Comparison of ENCODE assay signal across 25 cellular contexts in the genomic region with DNA sequence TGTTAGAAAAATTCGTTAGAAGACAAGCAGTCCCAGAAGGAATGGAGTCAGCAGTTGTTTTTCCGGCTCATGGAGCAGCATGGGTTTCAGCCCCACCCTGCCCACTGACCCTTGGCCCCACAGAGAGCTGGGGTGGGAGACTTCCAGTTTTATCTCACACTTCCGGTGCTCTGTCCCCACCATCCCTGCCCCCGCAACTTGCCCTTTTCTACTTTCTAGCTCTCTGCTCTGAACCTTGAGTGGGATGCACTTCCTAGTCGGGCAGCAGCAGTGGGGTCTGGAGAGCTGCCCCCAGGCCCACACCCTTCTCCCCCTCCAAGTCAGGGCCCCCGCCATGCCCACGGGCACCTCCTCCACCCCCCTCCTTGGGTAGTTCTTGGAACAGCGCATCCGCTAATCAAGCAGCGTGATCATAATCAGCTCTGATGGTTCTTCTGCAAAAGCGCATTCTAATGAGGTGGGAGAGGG.
DNase-seq lines count a peak whose midpoint lies in the region; ATAC-seq and TF ChIP-seq lines count a peak whose summit lies in the region.
"Had no signal": no experiment of that assay in that cellular context is flagged by ENCODE, and none has a peak within 500 bp of the region (broad histone marks: within the 10 kb centered on the region; RNA-seq: fewer than 3 reads in every experiment).

No MANE protein-coding gene starts in this region.

- H3K27ac ChIP-seq in HEK293 (ENCODE audit: extremely low read depth, low read depth, low read length): no peak overlapping the region
- H3K27ac ChIP-seq: esophagus squamous epithelium, gastroesophageal sphincter, psoas muscle, SJSA1, skin epidermis, thoracic aorta had no signal

- intact Hi-C loops in sciatic nerve (cut with DNase I): no loop called here

- no peaks in the 10 kb centered on the region for H3K4me1 ChIP-seq in HEK293 (ENCODE audit: control insufficient read depth, insufficient read depth, low read length)
- H3K4me1 ChIP-seq: gastroesophageal sphincter, psoas muscle had no signal

- TF ChIP-seq CTCF in HEK293 (tag by site-specific recombination; IDR thresholded peaks at IDR 0.05) (no peak), WTC11 (IDR thresholded peaks at IDR 0.05) (no peak)

- no peak overlapping the region for H3K4me3 Mint-ChIP-seq in WTC11
- H3K4me3 Mint-ChIP-seq: activated CD8-positive, alpha-beta T cell treated with anti-CD3 and anti-CD28 coated beads, Interleukin-2, amount 10 ng/mL, durations not matched to agents 7 days and 5 days; CD4-positive, alpha-beta T cell; mesothelial cell of epicardium; natural killer cell treated with Interleukin-12 subunit alpha and Interleukin-12 subunit beta and Interleukin-15 and Interleukin-18, amount 100 ng/mL, for 72 hours had no signal

- H3K4me3 ChIP-seq in HEK293 (ENCODE audit: low read depth, low read length): no peak overlapping the region
- H3K4me3 ChIP-seq: esophagus squamous epithelium, gastroesophageal sphincter, psoas muscle, SJSA1, skin epidermis, thoracic aorta had no signal

- peak overlapping the region; percentile 91; the same call in 1 of the 2 replicates for H3K27ac Mint-ChIP-seq in WTC11
- H3K27ac Mint-ChIP-seq: activated CD8-positive, alpha-beta T cell treated with anti-CD3 and anti-CD28 coated beads, Interleukin-2, amount 10 ng/mL, durations not matched to agents 7 days and 5 days; CD4-positive, alpha-beta T cell; mesothelial cell of epicardium; natural killer cell treated with Interleukin-12 subunit alpha and Interleukin-12 subunit beta and Interleukin-15 and Interleukin-18, amount 100 ng/mL, for 72 hours had no signal

- peaks cover 37% of the 10 kb centered on the region for H3K4me1 Mint-ChIP-seq in WTC11

- CTCF ChIA-PET in HEK293 (lab: Yijun Ruan, JAX) (interaction anchor here (0.6 kb wide), 1 partner anchor 186 kb away, joined by 3 read pairs; no protein-coding TSS in a partner anchor), WTC11 (lab: Charles Lee) (interaction anchor here (0.8 to 6.5 kb wide), 4 partner anchors 9 to 109 kb away, joined by 3 to 43 read pairs (median 4); no protein-coding TSS in a partner anchor)

- no peaks in the 10 kb centered on the region for H3K36me3 Mint-ChIP-seq in WTC11
- H3K36me3 Mint-ChIP-seq: mesothelial cell of epicardium; natural killer cell treated with Interleukin-12 subunit alpha and Interleukin-12 subunit beta and Interleukin-15 and Interleukin-18, amount 100 ng/mL, for 72 hours had no signal

- H3K27me3 Mint-ChIP-seq in WTC11 (ENCODE audit: low read depth): no peaks in the 10 kb centered on the region
- H3K27me3 Mint-ChIP-seq: CD4-positive, alpha-beta T cell had no signal

- no peaks in the 10 kb centered on the region for H3K9me3 ChIP-seq in HEK293 (ENCODE audit: control insufficient read depth, insufficient read depth, low read depth, low read length)
- H3K9me3 ChIP-seq: esophagus squamous epithelium, gastroesophageal sphincter, psoas muscle, SJSA1, thoracic aorta had no signal

- POLR2A ChIA-PET in HEK293 (lab: Yijun Ruan, JAX) (interaction anchor here (0.7 kb wide), 1 partner anchor 22 kb away, joined by 4 read pairs; no protein-coding TSS in a partner anchor), WTC11 (lab: Charles Lee) (no interaction called here)

- H3K9me3 Mint-ChIP-seq in WTC11: no peaks in the 10 kb centered on the region
- H3K9me3 Mint-ChIP-seq: CD4-positive, alpha-beta T cell; mesothelial cell of epicardium; natural killer cell treated with Interleukin-12 subunit alpha and Interleukin-12 subunit beta and Interleukin-15 and Interleukin-18, amount 100 ng/mL, for 72 hours had no signal

- no peak for DNase-seq in WTC11 (ENCODE audit: low spot score)
- peak; percentile 89 for DNase-seq in left kidney (ENCODE audit: low read depth, low spot score)
- no peak for DNase-seq in sciatic nerve (ENCODE audit: low spot score)
- DNase-seq in stimulated activated CD4-positive, alpha-beta T cell treated with anti-CD3 and anti-CD28 coated beads, Interleukin-4, amount 100 ng/mL, for 24 hours: no peak
- DNase-seq in DMS53 (lab: John Stamatoyannopoulos, UW): no peak
- DNase-seq in COR-L47 (lab: John Stamatoyannopoulos, UW): no peak
- DNase-seq: activated CD8-positive, alpha-beta T cell treated with anti-CD3 and anti-CD28 coated beads, Interleukin-2, amount 10 ng/mL, durations not matched to agents 7 days and 5 days; activated gamma-delta T cell treated with Interleukin-2 at 50 U/mL for 16 hours; CD4-positive, alpha-beta T cell; esophagus squamous epithelium; kidney glomerular epithelial cell; NCI-H1092 treated with DMSO at 0.1 percent for 48 hours; NK-92 treated with Interleukin-12 subunit alpha and Interleukin-12 subunit beta, amount 100 ng/mL, for 24 hours; psoas muscle; stimulated activated naive CD4-positive, alpha-beta T cell had no signal

- no peak for ATAC-seq in WTC11
- peak; percentile 42 for ATAC-seq in sciatic nerve
- no peak for ATAC-seq in HG02623 (IDR thresholded peaks at IDR 0.05; ENCODE audit: unreplicated experiment)
- ATAC-seq: activated CD4-positive, CD25-positive, alpha-beta regulatory T cell treated with anti-CD3 and anti-CD28 coated beads, Interleukin-2, amount 50 U/mL, for 24 hours; activated CD8-positive, alpha-beta T cell treated with anti-CD3 and anti-CD28 coated beads, Interleukin-2, amount 10 ng/mL, durations not matched to agents 7 days and 5 days; gastroesophageal sphincter; natural killer cell treated with Interleukin-12 subunit alpha and Interleukin-12 subunit beta and Interleukin-15 and Interleukin-18, amount 100 ng/mL, for 72 hours; Panc1; psoas muscle had no signal

- no peaks in the 10 kb centered on the region for H3K36me3 ChIP-seq in HEK293 (ENCODE audit: control insufficient read depth in 2 of 2, insufficient read depth in 1 of 2, low read length in 2 of 2)
- H3K36me3 ChIP-seq: esophagus squamous epithelium, SJSA1, thoracic aorta had no signal

TF ChIP-seq in HEK293, 187 proteins besides CTCF, POLR2A, EP300 and RAD21 (continues in another document):
- TF ChIP-seq SP7 (tag by site-specific recombination; IDR thresholded peaks at IDR 0.05): no peak
- no peak for TF ChIP-seq ZFHX2 (tag by site-specific recombination; conservative IDR thresholded peaks at IDR 0.05)
- no peak for TF ChIP-seq ZFP3 (tag by site-specific recombination; IDR thresholded peaks at IDR 0.05; ENCODE audit: low read depth)
- TF ChIP-seq, protein P1, sequence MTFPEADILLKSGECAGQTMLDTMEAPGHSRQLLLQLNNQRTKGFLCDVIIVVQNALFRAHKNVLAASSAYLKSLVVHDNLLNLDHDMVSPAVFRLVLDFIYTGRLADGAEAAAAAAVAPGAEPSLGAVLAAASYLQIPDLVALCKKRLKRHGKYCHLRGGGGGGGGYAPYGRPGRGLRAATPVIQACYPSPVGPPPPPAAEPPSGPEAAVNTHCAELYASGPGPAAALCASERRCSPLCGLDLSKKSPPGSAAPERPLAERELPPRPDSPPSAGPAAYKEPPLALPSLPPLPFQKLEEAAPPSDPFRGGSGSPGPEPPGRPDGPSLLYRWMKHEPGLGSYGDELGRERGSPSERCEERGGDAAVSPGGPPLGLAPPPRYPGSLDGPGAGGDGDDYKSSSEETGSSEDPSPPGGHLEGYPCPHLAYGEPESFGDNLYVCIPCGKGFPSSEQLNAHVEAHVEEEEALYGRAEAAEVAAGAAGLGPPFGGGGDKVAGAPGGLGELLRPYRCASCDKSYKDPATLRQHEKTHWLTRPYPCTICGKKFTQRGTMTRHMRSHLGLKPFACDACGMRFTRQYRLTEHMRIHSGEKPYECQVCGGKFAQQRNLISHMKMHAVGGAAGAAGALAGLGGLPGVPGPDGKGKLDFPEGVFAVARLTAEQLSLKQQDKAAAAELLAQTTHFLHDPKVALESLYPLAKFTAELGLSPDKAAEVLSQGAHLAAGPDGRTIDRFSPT (tag by site-specific recombination; IDR thresholded peaks at IDR 0.05): no peak

TF ChIP-seq in WTC11, 78 proteins besides CTCF, POLR2A, EP300 and RAD21 (continues in another document):
- TF ChIP-seq, protein P2, sequence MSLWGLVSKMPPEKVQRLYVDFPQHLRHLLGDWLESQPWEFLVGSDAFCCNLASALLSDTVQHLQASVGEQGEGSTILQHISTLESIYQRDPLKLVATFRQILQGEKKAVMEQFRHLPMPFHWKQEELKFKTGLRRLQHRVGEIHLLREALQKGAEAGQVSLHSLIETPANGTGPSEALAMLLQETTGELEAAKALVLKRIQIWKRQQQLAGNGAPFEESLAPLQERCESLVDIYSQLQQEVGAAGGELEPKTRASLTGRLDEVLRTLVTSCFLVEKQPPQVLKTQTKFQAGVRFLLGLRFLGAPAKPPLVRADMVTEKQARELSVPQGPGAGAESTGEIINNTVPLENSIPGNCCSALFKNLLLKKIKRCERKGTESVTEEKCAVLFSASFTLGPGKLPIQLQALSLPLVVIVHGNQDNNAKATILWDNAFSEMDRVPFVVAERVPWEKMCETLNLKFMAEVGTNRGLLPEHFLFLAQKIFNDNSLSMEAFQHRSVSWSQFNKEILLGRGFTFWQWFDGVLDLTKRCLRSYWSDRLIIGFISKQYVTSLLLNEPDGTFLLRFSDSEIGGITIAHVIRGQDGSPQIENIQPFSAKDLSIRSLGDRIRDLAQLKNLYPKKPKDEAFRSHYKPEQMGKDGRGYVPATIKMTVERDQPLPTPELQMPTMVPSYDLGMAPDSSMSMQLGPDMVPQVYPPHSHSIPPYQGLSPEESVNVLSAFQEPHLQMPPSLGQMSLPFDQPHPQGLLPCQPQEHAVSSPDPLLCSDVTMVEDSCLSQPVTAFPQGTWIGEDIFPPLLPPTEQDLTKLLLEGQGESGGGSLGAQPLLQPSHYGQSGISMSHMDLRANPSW (CRISPR knock-in tag; conservative IDR thresholded peaks at IDR 0.05; ENCODE audit: low read depth): no peak
